Comparison of ENCODE assay signal across 1 cellular context in genomic region chr10:121292396-121292795, GRCh38.
TF ChIP-seq lines count a peak whose summit lies in the region.

No MANE protein-coding gene starts in this region.

TF ChIP-seq in HepG2, 621 proteins besides CTCF, POLR2A, EP300 and RAD21 (continued from another document):
- TF ChIP-seq ZNF646 (CRISPR knock-in tag; IDR thresholded peaks at IDR 0.05), result no peak
- TF ChIP-seq ADNP (CRISPR knock-in tag; IDR thresholded peaks at IDR 0.05), result no peak
- no peak for TF ChIP-seq ZNF260 (CRISPR knock-in tag; IDR thresholded peaks at IDR 0.05; ENCODE audit: borderline replicate concordance, low read depth)
- no peak for TF ChIP-seq HDAC6 (IDR thresholded peaks at IDR 0.05; ENCODE audit: low read depth, low read length)
